15 cellular contexts compared by ENCODE assay signal in the genomic region with DNA sequence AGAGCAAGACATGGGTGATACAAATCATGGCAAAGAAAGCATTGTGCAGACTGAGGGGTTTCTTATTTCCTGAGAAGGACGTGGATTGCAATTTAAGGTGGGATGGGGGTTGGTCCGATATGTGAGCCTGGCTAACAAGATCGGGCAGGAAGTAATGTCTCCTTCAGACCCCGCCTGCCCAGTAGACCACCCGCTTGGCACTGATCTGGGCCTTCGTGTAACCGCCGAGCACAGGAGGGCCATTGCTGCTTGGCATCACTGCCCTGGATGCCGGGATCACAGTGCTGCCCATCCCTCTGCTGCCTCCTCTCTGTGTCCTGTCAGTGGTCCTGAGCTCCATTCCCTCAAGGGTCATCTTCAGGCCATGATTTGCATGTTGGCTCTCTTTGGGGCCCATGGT.
DNase-seq lines count a peak whose midpoint lies in the region; ATAC-seq, FAIRE-seq and TF ChIP-seq lines count a peak whose summit lies in the region.
"Had no signal": no experiment of that assay in that cellular context is flagged by ENCODE, and none has a peak within 500 bp of the region (broad histone marks: within the 10 kb centered on the region; RNA-seq: fewer than 3 reads in every experiment).

No MANE protein-coding gene starts in this region.

- H3K4me1 Mint-ChIP-seq in natural killer cell treated with Interleukin-12 subunit alpha and Interleukin-12 subunit beta and Interleukin-15 and Interleukin-18, amount 100 ng/mL, for 72 hours (ENCODE audit: low read depth in 2 of 2) = peaks cover 5 to 6% of the 10 kb centered on the region in 2 donors
- H3K4me1 Mint-ChIP-seq: CD8-positive, alpha-beta memory T cell; naive B cell had no signal

- intact Hi-C loops in heart left ventricle (cut with DNase I) (loop anchor here in 4 of 10 donors (5.0 to 10.0 kb wide), 4 partner anchors 168 to 522 kb away; a partner anchor contains a TSS), left cardiac atrium (cut with DNase I) (loop anchor here in 1 of 2 donors (10.0 kb wide), 1 partner anchor 168 kb away; no protein-coding TSS in a partner anchor), psoas muscle (cut with DNase I) (no loop called here)

- DNase-seq in heart left ventricle (no peak), left cardiac atrium (no peak), right atrium auricular region (ENCODE audit: low spot score) (peak; percentile 55), psoas muscle (no peak), urothelium cell line (ENCODE audit: low spot score) (no peak)
- DNase-seq in natural killer cell treated with Interleukin-12 subunit alpha and Interleukin-12 subunit beta and Interleukin-15 and Interleukin-18, amount 100 ng/mL, for 72 hours (ENCODE audit: low spot score) = no peak
- DNase-seq: activated CD4-positive, alpha-beta T cell treated with anti-CD3 and anti-CD28 coated beads, Interleukin-2, amount 50 U/mL, for 48 hours; CD8-positive, alpha-beta memory T cell; naive B cell; NCI-H1694; NCI-H510A; stimulated activated CD4-positive, alpha-beta T cell treated with anti-CD3 and anti-CD28 coated beads, Interleukin-4, amount 100 ng/mL, for 1 hour; upper lobe of left lung had no signal

- H3K36me3 Mint-ChIP-seq in natural killer cell treated with Interleukin-12 subunit alpha and Interleukin-12 subunit beta and Interleukin-15 and Interleukin-18, amount 100 ng/mL, for 72 hours = no peaks in the 10 kb centered on the region
- H3K36me3 Mint-ChIP-seq: naive B cell had no signal

- ATAC-seq in heart left ventricle = no peak
- no peak for ATAC-seq in left cardiac atrium
- ATAC-seq in psoas muscle = peak in 1 of 4 donors; percentile 17
- no peak for ATAC-seq in GM21390 (IDR thresholded peaks at IDR 0.05; ENCODE audit: unreplicated experiment)
- no peak for ATAC-seq in natural killer cell treated with Interleukin-12 subunit alpha and Interleukin-12 subunit beta and Interleukin-15 and Interleukin-18, amount 100 ng/mL, for 72 hours
- ATAC-seq in HG02571 (IDR thresholded peaks at IDR 0.05; ENCODE audit: unreplicated experiment) = no peak

- no peak for FAIRE-seq in urothelium cell line (lab: Jason Lieb, UNC)

- H3K9me3 Mint-ChIP-seq in natural killer cell treated with Interleukin-12 subunit alpha and Interleukin-12 subunit beta and Interleukin-15 and Interleukin-18, amount 100 ng/mL, for 72 hours = no peaks in the 10 kb centered on the region
- H3K9me3 Mint-ChIP-seq: CD8-positive, alpha-beta memory T cell had no signal

- no peak for TF ChIP-seq POLR2A in heart left ventricle (IDR thresholded peaks at IDR 0.05)

- H3K9me3 ChIP-seq in heart left ventricle (no peaks in the 10 kb centered on the region), right atrium auricular region (no peaks in the 10 kb centered on the region), psoas muscle (no peaks in the 10 kb centered on the region)
- H3K9me3 ChIP-seq: upper lobe of left lung had no signal

- H3K27ac ChIP-seq in heart left ventricle = peak overlapping the region; percentile 70 to 92 (median 84)
- H3K27ac ChIP-seq in right atrium auricular region = peak overlapping the region; percentile 72 to 80
- H3K27ac ChIP-seq in psoas muscle = peak overlapping the region; percentile 66

- no peak overlapping the region for H3K4me3 Mint-ChIP-seq in natural killer cell treated with Interleukin-12 subunit alpha and Interleukin-12 subunit beta and Interleukin-15 and Interleukin-18, amount 100 ng/mL, for 72 hours
- H3K4me3 Mint-ChIP-seq: CD8-positive, alpha-beta memory T cell; naive B cell had no signal

- peaks cover 9 to 21% of the 10 kb centered on the region in 2 donors for H3K27me3 Mint-ChIP-seq in natural killer cell treated with Interleukin-12 subunit alpha and Interleukin-12 subunit beta and Interleukin-15 and Interleukin-18, amount 100 ng/mL, for 72 hours

- H3K27me3 ChIP-seq in heart left ventricle = no peaks in the 10 kb centered on the region
- H3K27me3 ChIP-seq in right atrium auricular region = no peaks in the 10 kb centered on the region
- no peaks in the 10 kb centered on the region for H3K27me3 ChIP-seq in psoas muscle (ENCODE audit: insufficient read depth in 3 of 3, low read length in 2 of 3)
- H3K27me3 ChIP-seq: upper lobe of left lung had no signal

- H3K4me1 ChIP-seq in heart left ventricle = peaks cover 12 to 63% (median 34%) of the 10 kb centered on the region in 12 donors
- peaks cover 0 to 33% of the 10 kb centered on the region in 2 donors for H3K4me1 ChIP-seq in right atrium auricular region
- no peaks in the 10 kb centered on the region for H3K4me1 ChIP-seq in psoas muscle

- TF ChIP-seq CTCF in heart left ventricle (IDR thresholded peaks at IDR 0.05) (no peak), right atrium auricular region (IDR thresholded peaks at IDR 0.05) (no peak), psoas muscle (IDR thresholded peaks at IDR 0.05) (no peak)

- WGBS in heart left ventricle, 4 donors = 96 to 98% (median 97%) methylated on average over 9 of the region's 9 CpGs
- WGBS in psoas muscle, 3 donors = 92 to 96% (median 95%) methylated on average over 9 of the region's 9 CpGs

- H3K4me3 ChIP-seq in heart left ventricle = no peak overlapping the region
- no peak overlapping the region for H3K4me3 ChIP-seq in right atrium auricular region
- no peak overlapping the region for H3K4me3 ChIP-seq in psoas muscle
- H3K4me3 ChIP-seq: upper lobe of left lung had no signal

- no peaks in the 10 kb centered on the region for H3K36me3 ChIP-seq in heart left ventricle
- H3K36me3 ChIP-seq in right atrium auricular region = no peaks in the 10 kb centered on the region
- H3K36me3 ChIP-seq in psoas muscle (ENCODE audit: insufficient read depth in 1 of 2, low read depth in 1 of 2) = no peaks in the 10 kb centered on the region
- H3K36me3 ChIP-seq: upper lobe of left lung had no signal

- H3K27ac Mint-ChIP-seq in natural killer cell treated with Interleukin-12 subunit alpha and Interleukin-12 subunit beta and Interleukin-15 and Interleukin-18, amount 100 ng/mL, for 72 hours = no peak overlapping the region
- H3K27ac Mint-ChIP-seq: CD8-positive, alpha-beta memory T cell; naive B cell had no signal
